Comparison of ENCODE assay signal across 8 cellular contexts in the genomic region with DNA sequence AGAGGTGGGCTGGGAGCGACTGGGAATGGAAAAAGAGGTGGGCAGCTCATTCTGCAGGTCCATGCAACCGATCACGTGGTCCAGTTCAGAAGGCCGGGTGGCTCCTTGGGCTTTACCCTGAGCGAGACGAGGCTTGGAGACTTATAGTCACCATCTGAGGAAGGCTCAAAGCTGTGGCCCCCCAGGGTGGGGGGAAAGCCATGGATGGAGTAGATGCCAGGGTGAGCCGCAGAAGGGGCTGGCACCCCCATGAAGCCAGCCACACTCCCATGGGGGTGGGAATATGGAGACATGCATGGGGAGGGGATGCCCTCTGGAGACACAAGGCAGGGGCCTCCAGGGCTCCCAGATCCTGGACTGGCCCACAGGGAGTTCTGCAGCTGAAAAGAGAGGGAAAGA. TPM values are rescaled to one million over a fixed set of nuclear protein-coding genes. Genes with fewer than 3 reads are reported as not detected.
"Had no signal": no experiment of that assay in that cellular context is flagged by ENCODE, and none has a peak within 500 bp of the region (broad histone marks: within the 10 kb centered on the region; RNA-seq: fewer than 3 reads in every experiment).

No MANE protein-coding gene starts in this region.

- FAIRE-seq: H1, H54, HTR-8/SVneo had no signal

- H3K4me1 Mint-ChIP-seq: GM23338, H9 had no signal

- H3K4me3 ChIP-seq: GM23338 had no signal

- DNase-seq: HFFc6 had no signal

- H3K27ac Mint-ChIP-seq: GM23338, H9 had no signal

- H3K9me3 Mint-ChIP-seq: GM23338, H9, HFFc6, IgD-negative memory B cell had no signal

- H2AFZ ChIP-seq: GM23338 had no signal

- H3K4me3 Mint-ChIP-seq: GM23338, H9, HFFc6 had no signal

- H3K4me2 ChIP-seq: GM23338 had no signal

RNA-seq across cellular contexts. Expression of gene ALX3, which starts 9.8 kb away (rescaled TPM):
- total RNA-seq: GM23338, H1, H9, HT-29 had no signal
- polyA plus RNA-seq: GM23338, IgD-negative memory B cell had no signal

RNA-seq across cellular contexts. Expression of gene UBL4B, which starts 51.6 kb away (rescaled TPM):
- total RNA-seq: GM23338, H1, H9, HT-29 had no signal
- polyA plus RNA-seq: GM23338, IgD-negative memory B cell had no signal
